22 cellular contexts compared by ENCODE assay signal in the genomic region with DNA sequence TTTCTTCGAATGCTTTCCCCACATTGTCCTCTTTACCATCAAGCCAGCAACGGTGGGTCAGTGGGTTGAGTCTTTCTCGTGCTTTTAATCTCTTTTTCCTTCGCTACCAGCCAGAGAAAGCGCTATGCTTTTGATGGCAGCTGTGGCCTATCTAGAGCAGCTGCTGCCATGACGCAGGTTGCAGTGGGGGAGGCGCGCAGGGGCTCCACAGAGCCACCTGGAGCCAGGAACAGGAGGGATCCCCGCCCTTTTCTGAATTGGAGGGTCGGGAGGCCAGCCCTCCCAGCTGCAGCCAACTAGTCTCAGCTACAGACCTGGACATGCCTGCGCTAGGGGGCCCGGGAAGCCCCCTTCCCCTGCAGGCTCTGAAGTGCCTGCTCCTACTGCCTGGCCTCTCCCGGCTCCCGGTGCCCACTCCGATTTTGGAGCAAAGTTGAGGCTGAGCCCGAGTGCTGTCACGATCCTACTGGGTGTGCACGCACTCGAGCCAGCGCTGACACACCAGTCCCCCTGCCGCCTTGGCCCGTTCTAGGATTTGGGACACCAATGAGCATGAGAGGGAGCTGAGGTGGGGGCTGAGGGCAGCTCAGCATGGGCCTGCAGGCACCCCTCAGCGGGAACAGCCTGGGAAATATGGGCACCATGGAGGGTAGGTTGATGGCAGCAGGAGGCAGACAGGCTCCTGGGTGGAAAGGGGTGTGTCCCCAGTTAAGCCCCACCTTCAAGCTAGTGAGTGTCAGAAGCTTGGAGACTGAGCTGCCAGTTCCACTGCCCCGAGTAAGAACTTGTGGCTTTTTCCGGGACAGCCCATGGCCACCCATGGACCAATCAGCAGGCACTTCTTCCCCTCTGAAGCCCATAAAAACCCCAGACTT.
DNase-seq lines count a peak whose midpoint lies in the region; ATAC-seq and TF ChIP-seq lines count a peak whose summit lies in the region.
"Had no signal": no experiment of that assay in that cellular context is flagged by ENCODE, and none has a peak within 500 bp of the region (broad histone marks: within the 10 kb centered on the region; RNA-seq: fewer than 3 reads in every experiment).

No MANE protein-coding gene starts in this region.

- H3K4me1 Mint-ChIP-seq in mesothelial cell of epicardium, result peaks cover 7% of the 10 kb centered on the region
- H3K4me1 Mint-ChIP-seq: CD4-positive, CD25-positive, alpha-beta regulatory T cell; immature natural killer cell; T-cell had no signal

- no peak overlapping the region for H3K27ac ChIP-seq in HEK293 (ENCODE audit: extremely low read depth, low read depth, low read length)
- no peak overlapping the region for H3K27ac ChIP-seq in RWPE2 (ENCODE audit: poor library complexity, severe bottlenecking)
- H3K27ac ChIP-seq in RWPE1, result no peak overlapping the region
- H3K27ac ChIP-seq: epithelial cell of prostate, prostate gland had no signal

- CTCF ChIA-PET in HEK293 (lab: Yijun Ruan, JAX) (interaction anchor here (0.6 kb wide), 1 partner anchor 302 kb away, joined by 3 read pairs; no protein-coding TSS in a partner anchor), RWPE1 (lab: Yijun Ruan, JAX) (interaction anchor here (0.6 kb wide), 1 partner anchor 30 kb away, joined by 4 read pairs; no protein-coding TSS in a partner anchor)

- H3K4me3 Mint-ChIP-seq in mesothelial cell of epicardium, result no peak overlapping the region
- H3K4me3 Mint-ChIP-seq: activated naive CD8-positive, alpha-beta T cell; CD4-positive, CD25-positive, alpha-beta regulatory T cell; immature natural killer cell; T-cell had no signal

- ATAC-seq in RWPE2 (ENCODE audit: low read depth) (no peak), GM18861 (IDR thresholded peaks at IDR 0.05; ENCODE audit: unreplicated experiment) (no peak)
- ATAC-seq: left ventricle myocardium superior, T-cell had no signal

- H3K4me1 ChIP-seq in HEK293 (ENCODE audit: control insufficient read depth, insufficient read depth, low read length), result no peaks in the 10 kb centered on the region
- H3K4me1 ChIP-seq in RWPE2 (ENCODE audit: insufficient read depth, poor library complexity, severe bottlenecking), result peaks cover 5% of the 10 kb centered on the region
- H3K4me1 ChIP-seq: prostate gland had no signal

- no peak overlapping the region for H3K27ac Mint-ChIP-seq in mesothelial cell of epicardium
- H3K27ac Mint-ChIP-seq: activated naive CD8-positive, alpha-beta T cell; CD4-positive, CD25-positive, alpha-beta regulatory T cell; immature natural killer cell; T-cell had no signal

- H3K27me3 ChIP-seq in RWPE2 (ENCODE audit: insufficient read depth, poor library complexity, severe bottlenecking), result no peaks in the 10 kb centered on the region

- H3K36me3 ChIP-seq in HEK293 (ENCODE audit: control insufficient read depth in 2 of 2, insufficient read depth in 1 of 2, low read length in 2 of 2) (no peaks in the 10 kb centered on the region), RWPE2 (ENCODE audit: low read depth) (no peaks in the 10 kb centered on the region)
- H3K36me3 ChIP-seq: prostate gland had no signal

- H3K4me3 ChIP-seq in HEK293 (ENCODE audit: low read depth, low read length), result no peak overlapping the region
- no peak overlapping the region for H3K4me3 ChIP-seq in RWPE2 (ENCODE audit: severe bottlenecking)
- H3K4me3 ChIP-seq: prostate gland had no signal

- POLR2A ChIA-PET in HEK293 (lab: Yijun Ruan, JAX) (no interaction called here), RWPE1 (lab: Yijun Ruan, JAX; ENCODE audit: low non-redundant PET) (no interaction called here)

- TF ChIP-seq CTCF in HEK293 (tag by site-specific recombination; IDR thresholded peaks at IDR 0.05), result no peak
- TF ChIP-seq CTCF in RWPE2 (IDR thresholded peaks at IDR 0.05; ENCODE audit: poor library complexity, severe bottlenecking), result no peak
- TF ChIP-seq CTCF in RWPE1 (conservative IDR thresholded peaks at IDR 0.05; ENCODE audit: low read depth), result no peak
- no peak for TF ChIP-seq CTCF in mesothelial cell of epicardium (IDR thresholded peaks at IDR 0.05; ENCODE audit: unreplicated experiment)

- no peaks in the 10 kb centered on the region for H3K27me3 Mint-ChIP-seq in mesothelial cell of epicardium (ENCODE audit: low read depth)
- H3K27me3 Mint-ChIP-seq: activated naive CD8-positive, alpha-beta T cell; CD4-positive, CD25-positive, alpha-beta regulatory T cell; T-cell had no signal

- DNase-seq in DMS53 treated with DMSO at 0.1 percent for 48 hours (lab: John Stamatoyannopoulos, UW; ENCODE audit: unreplicated experiment) (peak; percentile 83), RWPE2 (ENCODE audit: low spot score) (peak; percentile 42), islet precursor cell (peak; percentile 52), COR-L47 (lab: John Stamatoyannopoulos, UW) (no peak), RWPE1 (ENCODE audit: low spot score) (no peak), mesothelial cell of epicardium (ENCODE audit: low spot score in 2 of 2, unreplicated experiment in 2 of 2) (no peak)
- DNase-seq: activated CD4-positive, alpha-beta T cell treated with anti-CD3 and anti-CD28 coated beads, Interleukin-2, amount 50 U/mL, for 1 hour; CD4-positive, CD25-positive, alpha-beta regulatory T cell; cerebellar nuclear complex; DMS 273 treated with DMSO at 0.1 percent for 48 hours; GDM1; immature natural killer cell; left ventricle myocardium superior; NCI-H1092; NCI-H526 treated with DMSO at 0.1 percent for 48 hours; SIG-M5; T-cell had no signal

- H3K9me3 ChIP-seq in HEK293 (ENCODE audit: control insufficient read depth, insufficient read depth, low read depth, low read length), result no peaks in the 10 kb centered on the region
- H3K9me3 ChIP-seq in RWPE2 (ENCODE audit: severe bottlenecking), result no peaks in the 10 kb centered on the region
- H3K9me3 ChIP-seq: prostate gland had no signal

- peaks cover 5% of the 10 kb centered on the region for H3K9me3 Mint-ChIP-seq in mesothelial cell of epicardium

- no peaks in the 10 kb centered on the region for H3K36me3 Mint-ChIP-seq in mesothelial cell of epicardium
- H3K36me3 Mint-ChIP-seq: activated naive CD8-positive, alpha-beta T cell; CD4-positive, CD25-positive, alpha-beta regulatory T cell; immature natural killer cell; T-cell had no signal

TF ChIP-seq in HEK293, 187 proteins besides CTCF, POLR2A, EP300 and RAD21 (continues in another document):
- TF ChIP-seq SCRT2 (tag by site-specific recombination; IDR thresholded peaks at IDR 0.05), result no peak
- no peak for TF ChIP-seq ZNF473 (tag by site-specific recombination; IDR thresholded peaks at IDR 0.05)
- TF ChIP-seq ZNF341 (tag by site-specific recombination; IDR thresholded peaks at IDR 0.05; ENCODE audit: low read depth), result no peak
- TF ChIP-seq ZNF660 (tag by site-specific recombination; IDR thresholded peaks at IDR 0.05), result no peak
- TF ChIP-seq ZIC2 (tag by site-specific recombination; IDR thresholded peaks at IDR 0.05), result peak; percentile 69
- TF ChIP-seq GLIS2 (tag by site-specific recombination; IDR thresholded peaks at IDR 0.05), result peak; percentile 43; the same call in 1 of the 2 replicates
- peak; percentile 40 for TF ChIP-seq SP2 (tag by site-specific recombination; IDR thresholded peaks at IDR 0.05)
- TF ChIP-seq ZBTB21 (tag by site-specific recombination; IDR thresholded peaks at IDR 0.05), result no peak
- TF ChIP-seq, protein P1, sequence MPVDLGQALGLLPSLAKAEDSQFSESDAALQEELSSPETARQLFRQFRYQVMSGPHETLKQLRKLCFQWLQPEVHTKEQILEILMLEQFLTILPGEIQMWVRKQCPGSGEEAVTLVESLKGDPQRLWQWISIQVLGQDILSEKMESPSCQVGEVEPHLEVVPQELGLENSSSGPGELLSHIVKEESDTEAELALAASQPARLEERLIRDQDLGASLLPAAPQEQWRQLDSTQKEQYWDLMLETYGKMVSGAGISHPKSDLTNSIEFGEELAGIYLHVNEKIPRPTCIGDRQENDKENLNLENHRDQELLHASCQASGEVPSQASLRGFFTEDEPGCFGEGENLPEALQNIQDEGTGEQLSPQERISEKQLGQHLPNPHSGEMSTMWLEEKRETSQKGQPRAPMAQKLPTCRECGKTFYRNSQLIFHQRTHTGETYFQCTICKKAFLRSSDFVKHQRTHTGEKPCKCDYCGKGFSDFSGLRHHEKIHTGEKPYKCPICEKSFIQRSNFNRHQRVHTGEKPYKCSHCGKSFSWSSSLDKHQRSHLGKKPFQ (tag by site-specific recombination; IDR thresholded peaks at IDR 0.05), result no peak
- TF ChIP-seq ZNF211 (tag by site-specific recombination; IDR thresholded peaks at IDR 0.05; ENCODE audit: low read depth), result no peak
- peak; percentile 36; the same call in 1 of the 2 replicates for TF ChIP-seq ZBTB20 (tag by site-specific recombination; IDR thresholded peaks at IDR 0.05)
- TF ChIP-seq ZFP69B (tag by site-specific recombination; IDR thresholded peaks at IDR 0.05), result no peak
- TF ChIP-seq ZNF664 (tag by site-specific recombination; IDR thresholded peaks at IDR 0.05), result no peak
- no peak for TF ChIP-seq ZNF791 (tag by site-specific recombination; IDR thresholded peaks at IDR 0.05)
- TF ChIP-seq, protein P2, sequence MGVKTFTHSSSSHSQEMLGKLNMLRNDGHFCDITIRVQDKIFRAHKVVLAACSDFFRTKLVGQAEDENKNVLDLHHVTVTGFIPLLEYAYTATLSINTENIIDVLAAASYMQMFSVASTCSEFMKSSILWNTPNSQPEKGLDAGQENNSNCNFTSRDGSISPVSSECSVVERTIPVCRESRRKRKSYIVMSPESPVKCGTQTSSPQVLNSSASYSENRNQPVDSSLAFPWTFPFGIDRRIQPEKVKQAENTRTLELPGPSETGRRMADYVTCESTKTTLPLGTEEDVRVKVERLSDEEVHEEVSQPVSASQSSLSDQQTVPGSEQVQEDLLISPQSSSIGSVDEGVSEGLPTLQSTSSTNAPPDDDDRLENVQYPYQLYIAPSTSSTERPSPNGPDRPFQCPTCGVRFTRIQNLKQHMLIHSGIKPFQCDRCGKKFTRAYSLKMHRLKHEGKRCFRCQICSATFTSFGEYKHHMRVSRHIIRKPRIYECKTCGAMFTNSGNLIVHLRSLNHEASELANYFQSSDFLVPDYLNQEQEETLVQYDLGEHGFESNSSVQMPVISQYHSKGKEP (tag by site-specific recombination; IDR thresholded peaks at IDR 0.05), result no peak
- TF ChIP-seq, protein P3, sequence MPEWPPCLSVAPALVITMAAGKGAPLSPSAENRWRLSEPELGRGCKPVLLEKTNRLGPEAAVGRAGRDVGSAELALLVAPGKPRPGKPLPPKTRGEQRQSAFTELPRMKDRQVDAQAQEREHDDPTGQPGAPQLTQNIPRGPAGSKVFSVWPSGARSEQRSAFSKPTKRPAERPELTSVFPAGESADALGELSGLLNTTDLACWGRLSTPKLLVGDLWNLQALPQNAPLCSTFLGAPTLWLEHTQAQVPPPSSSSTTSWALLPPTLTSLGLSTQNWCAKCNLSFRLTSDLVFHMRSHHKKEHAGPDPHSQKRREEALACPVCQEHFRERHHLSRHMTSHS (tag by site-specific recombination; IDR thresholded peaks at IDR 0.05), result no peak
- no peak for TF ChIP-seq KLF8 (tag by site-specific recombination; IDR thresholded peaks at IDR 0.05)
- TF ChIP-seq GFI1B (tag by site-specific recombination; IDR thresholded peaks at IDR 0.05), result no peak
- TF ChIP-seq ZNF426 (tag by site-specific recombination; IDR thresholded peaks at IDR 0.05), result no peak
- no peak for TF ChIP-seq TCF7L2 (IDR thresholded peaks at IDR 0.05; ENCODE audit: borderline replicate concordance, low read depth, low read length)

Comparison
In these comparisons a context has a peak if more than half of its experiments do, and no peak if none do; other contexts are left out.
1. DNase-seq: peak in DMS53 treated with DMSO at 0.1 percent for 48 hours (single experiment), RWPE2 (single experiment) and islet precursor cell (single experiment); none in COR-L47 (single experiment), RWPE1 (single experiment) and mesothelial cell of epicardium (0 of 2).